19 cellular contexts compared by ENCODE assay signal in genomic region chr6:139335447-139336210, GRCh38. TPM values are rescaled to one million over a fixed set of nuclear protein-coding genes. Genes with fewer than 3 reads are reported as not detected.
A peak's percentile ranks its signal among the peaks of the same experiment; 100 is the strongest.
DNase-seq lines count a peak whose midpoint lies in the region; ATAC-seq, FAIRE-seq and TF ChIP-seq lines count a peak whose summit lies in the region.
"Had no signal": no experiment of that assay in that cellular context is flagged by ENCODE, and none has a peak within 500 bp of the region (broad histone marks: within the 10 kb centered on the region; RNA-seq: fewer than 3 reads in every experiment).

No MANE protein-coding gene starts in this region.

- in situ Hi-C loops in GM23248 (cut with MboI): no loop called here

- no peaks in the 10 kb centered on the region for H3K9me3 ChIP-seq in GM23248 (ENCODE audit: low read depth)
- no peaks in the 10 kb centered on the region for H3K9me3 ChIP-seq in adipocyte (ENCODE audit: control insufficient read depth, low read length)
- H3K9me3 ChIP-seq in fibroblast of lung (ENCODE audit: control insufficient read depth, insufficient read depth, low read depth, low read length): no peaks in the 10 kb centered on the region
- no peaks in the 10 kb centered on the region for H3K9me3 ChIP-seq in skeletal muscle satellite cell (replicated peaks; ENCODE audit: low read length)
- H3K9me3 ChIP-seq in kidney (ENCODE audit: control insufficient read depth in 1 of 2, low read length in 2 of 2): no peaks in the 10 kb centered on the region
- H3K9me3 ChIP-seq: MG63 had no signal

- no peak for DNase-seq in GM23248
- DNase-seq in adipocyte (ENCODE audit: low read depth): no peak
- DNase-seq in fibroblast of lung (ENCODE audit: low read depth in 2 of 2): no peak
- DNase-seq in kidney: no peak
- no peak for DNase-seq in middle frontal gyrus (ENCODE audit: extremely low spot score, low spot score)
- DNase-seq: activated CD4-positive, alpha-beta T cell treated with anti-CD3 and anti-CD28 coated beads, Interleukin-2, amount 50 U/mL, for 48 hours; activated naive CD4-positive, alpha-beta T cell treated with anti-CD3 and anti-CD28 coated beads, Interleukin-2, amount 50 U/mL, for 16 hours; CD4-positive, CD25-positive, alpha-beta regulatory T cell; naive thymus-derived CD8-positive, alpha-beta T cell; NCI-H2227 treated with DMSO at 0.1 percent for 48 hours; stimulated activated naive B cell treated with anti-CD40 and anti-IgM and Interleukin-4, amounts not matched to agents 10 μg/mL and 1 μg/mL and 100 μg/mL, for 72 hours had no signal

- no peaks in the 10 kb centered on the region for H3K9me2 ChIP-seq in GM23248 (ENCODE audit: insufficient read depth)

- H3F3A ChIP-seq in GM23248 (ENCODE audit: insufficient read depth): peaks cover 29% of the 10 kb centered on the region

- H3K4me2 ChIP-seq in GM23248 (ENCODE audit: unreplicated experiment) (peak overlapping the region; percentile 65), fibroblast of lung (ENCODE audit: extremely low read depth, insufficient read depth, low read length) (no peak overlapping the region), skeletal muscle satellite cell (ENCODE audit: low read length) (peak overlapping the region; percentile 62)

- FAIRE-seq in kidney (lab: Jason Lieb, UNC): no peak
- FAIRE-seq: colon, endometrium, urothelium cell line had no signal

- peak overlapping the region; percentile 90 for H3K27ac ChIP-seq in GM23248
- H3K27ac ChIP-seq in fibroblast of lung (ENCODE audit: insufficient read depth, low read length): peak overlapping the region; percentile 15
- H3K27ac ChIP-seq in kidney (ENCODE audit: low read depth in 2 of 2, low read length in 2 of 2): no peak overlapping the region

- H3K36me3 ChIP-seq in GM23248 (ENCODE audit: low read depth): no peaks in the 10 kb centered on the region
- H3K36me3 ChIP-seq in adipocyte (ENCODE audit: control insufficient read depth, insufficient read depth, low read length, severe bottlenecking): no peaks in the 10 kb centered on the region
- no peaks in the 10 kb centered on the region for H3K36me3 ChIP-seq in fibroblast of lung (ENCODE audit: control insufficient read depth, insufficient read depth, low read length)
- no peaks in the 10 kb centered on the region for H3K36me3 ChIP-seq in skeletal muscle satellite cell (ENCODE audit: insufficient read depth, low read length)
- no peaks in the 10 kb centered on the region for H3K36me3 ChIP-seq in kidney (ENCODE audit: control insufficient read depth in 1 of 2, insufficient read depth in 2 of 2, low read length in 2 of 2)
- H3K36me3 ChIP-seq: MG63 had no signal

- H3K4me1 ChIP-seq in GM23248 (ENCODE audit: insufficient read depth) (peaks cover 45% of the 10 kb centered on the region), adipocyte (ENCODE audit: control insufficient read depth, insufficient read depth, low read length) (peaks cover 35% of the 10 kb centered on the region), fibroblast of lung (ENCODE audit: control insufficient read depth, extremely low read depth, insufficient read depth, low read length) (peaks cover 2% of the 10 kb centered on the region), skeletal muscle satellite cell (ENCODE audit: control insufficient read depth, insufficient read depth, low read length) (peaks cover 39% of the 10 kb centered on the region), kidney (ENCODE audit: control insufficient read depth in 1 of 2, insufficient read depth in 1 of 2, low read depth in 1 of 2, low read length in 2 of 2) (no peaks in the 10 kb centered on the region)

- H4K20me1 ChIP-seq in GM23248 (ENCODE audit: insufficient read depth) (no peaks in the 10 kb centered on the region), fibroblast of lung (ENCODE audit: control insufficient read depth, extremely low read depth, insufficient read depth, low read length) (no peaks in the 10 kb centered on the region)

- H2AFZ ChIP-seq in GM23248: peak overlapping the region; percentile 80
- no peak overlapping the region for H2AFZ ChIP-seq in fibroblast of lung (ENCODE audit: low read length)

- H3K9ac ChIP-seq in GM23248 (peak overlapping the region; percentile 61), adipocyte (ENCODE audit: low read length) (no peak overlapping the region), fibroblast of lung (ENCODE audit: insufficient read depth, low read length) (no peak overlapping the region), skeletal muscle satellite cell (ENCODE audit: low read depth, low read length) (peak overlapping the region; percentile 56), kidney (ENCODE audit: low read length in 2 of 2) (no peak overlapping the region)

- H3K79me2 ChIP-seq in GM23248 (ENCODE audit: insufficient read depth) (no peaks in the 10 kb centered on the region), fibroblast of lung (ENCODE audit: control insufficient read depth, insufficient read depth, low read length) (no peaks in the 10 kb centered on the region)

- H3K4me3 ChIP-seq in GM23248: peak overlapping the region; percentile 57; the same call in 1 of the 2 replicates
- peak overlapping the region; percentile 54 for H3K4me3 ChIP-seq in adipocyte (ENCODE audit: low read length)
- no peak overlapping the region for H3K4me3 ChIP-seq in fibroblast of lung (replicated peaks in 1 of 4; ENCODE audit: control extremely low read depth in 1 of 4, insufficient read depth in 1 of 4, low read depth in 3 of 4, low read length in 4 of 4)
- no peak overlapping the region for H3K4me3 ChIP-seq in skeletal muscle satellite cell (ENCODE audit: low read length)
- no peak overlapping the region for H3K4me3 ChIP-seq in kidney (ENCODE audit: low read length in 2 of 2)
- H3K4me3 ChIP-seq: lung, MG63 had no signal

- intact Hi-C loops in kidney (cut with DNase I): no loop called here

- H3K27me3 ChIP-seq in GM23248 (replicated peaks; ENCODE audit: insufficient read depth) (no peaks in the 10 kb centered on the region), adipocyte (replicated peaks; ENCODE audit: control insufficient read depth, insufficient read depth, low read length) (no peaks in the 10 kb centered on the region), fibroblast of lung (ENCODE audit: control insufficient read depth, insufficient read depth, low read length) (no peaks in the 10 kb centered on the region), skeletal muscle satellite cell (ENCODE audit: control insufficient read depth, insufficient read depth, low read length) (no peaks in the 10 kb centered on the region)
- H3K27me3 ChIP-seq: MG63 had no signal

- 80% methylated on average over 5 of the region's 5 CpGs for WGBS in GM23248 (ENCODE audit: low coverage in 1 of 2, low lambda C conversion rate in 2 of 2, missing lambda C conversion rate in 2 of 2), 2 experiments

- ATAC-seq in GM21390 (IDR thresholded peaks at IDR 0.05; ENCODE audit: unreplicated experiment) (no peak), GM18519 (IDR thresholded peaks at IDR 0.05; ENCODE audit: low FRiP score, unreplicated experiment) (no peak)
- ATAC-seq: naive thymus-derived CD8-positive, alpha-beta T cell; stimulated activated naive B cell treated with anti-CD40 and anti-IgM and Interleukin-4, amounts not matched to agents 10 μg/mL and 1 μg/mL and 100 μg/mL, for 72 hours had no signal

- TF ChIP-seq CTCF in fibroblast of lung (conservative IDR thresholded peaks at IDR 0.05 in 1 of 2, IDR thresholded peaks at IDR 0.05 in 1 of 2; ENCODE audit: low read depth in 1 of 2, low read length in 2 of 2) (no peak), kidney (IDR thresholded peaks at IDR 0.05; ENCODE audit: borderline replicate concordance, extremely low read depth, insufficient read depth) (no peak)

RNA-seq across cellular contexts. Expression of gene CITED2, which starts 38.8 kb away (rescaled TPM):
- total RNA-seq in GM23248 (2014; rRNA removed; shearing (Covaris generic)): 1,051 and 1,192 TPM in 2 replicates
- polyA plus RNA-seq in GM23248 (2016; fragmentation: Nextera tagmentation; extraction: Ambion mirVana) (644 and 672 TPM in 2 replicates), fibroblast of lung (230 and 370 TPM in 2 replicates), kidney (ENCODE audit: insufficient read depth, low read depth, low replicate concordance) (72.1 TPM)
- total RNA-seq in fibroblast of lung (94.8 and 139 TPM in 2 replicates), kidney (215 TPM)
- 293 and 445 TPM in 2 replicates for polyA plus RNA-seq in fibroblast of lung (2012)
- 64.5 and 110 TPM in 2 replicates for polyA minus RNA-seq in fibroblast of lung (ENCODE audit: low replicate concordance)
- 85.2 and 86.9 TPM in 2 replicates for total RNA-seq in skeletal muscle satellite cell (2012; rRNA removed)

RNA-seq across cellular contexts. Expression of gene TXLNB, which starts 43.8 kb away (rescaled TPM):
- 0.13 and 0.22 TPM in 2 replicates for total RNA-seq in GM23248 (2014; rRNA removed; shearing (Covaris generic))
- polyA plus RNA-seq in GM23248 (2016; fragmentation: Nextera tagmentation; extraction: Ambion mirVana) (0.23 TPM in 1 of 2 replicates, not detected in the other), fibroblast of lung (0.15 and 0.36 TPM in 2 replicates), kidney (ENCODE audit: insufficient read depth, low read depth, low replicate concordance) (0.13 TPM)
- total RNA-seq in fibroblast of lung (1.2 and 1.5 TPM in 2 replicates), kidney (0.66 TPM)
- polyA plus RNA-seq in fibroblast of lung (2012): 0.12 and 0.36 TPM in 2 replicates
- polyA minus RNA-seq in fibroblast of lung (ENCODE audit: low replicate concordance): 0.33 and 0.55 TPM in 2 replicates
- total RNA-seq in skeletal muscle satellite cell (2012; rRNA removed): 0.25 and 0.87 TPM in 2 replicates

Comparison
In these comparisons a context has a peak if more than half of its experiments do, and no peak if none do; other contexts are left out.
1. H3K27ac ChIP-seq: peak in GM23248 (single experiment) and fibroblast of lung (single experiment); none in kidney (0 of 2).
2. H3K4me3 ChIP-seq: peak in GM23248 (single experiment) and adipocyte (single experiment); none in fibroblast of lung (0 of 4), skeletal muscle satellite cell (single experiment) and kidney (0 of 2).
3. H3K9ac ChIP-seq: peak in GM23248 (single experiment) and skeletal muscle satellite cell (single experiment); none in adipocyte (single experiment), fibroblast of lung (single experiment) and kidney (0 of 2).